Comparison of ENCODE assay signal across 20 cellular contexts in the genomic region with DNA sequence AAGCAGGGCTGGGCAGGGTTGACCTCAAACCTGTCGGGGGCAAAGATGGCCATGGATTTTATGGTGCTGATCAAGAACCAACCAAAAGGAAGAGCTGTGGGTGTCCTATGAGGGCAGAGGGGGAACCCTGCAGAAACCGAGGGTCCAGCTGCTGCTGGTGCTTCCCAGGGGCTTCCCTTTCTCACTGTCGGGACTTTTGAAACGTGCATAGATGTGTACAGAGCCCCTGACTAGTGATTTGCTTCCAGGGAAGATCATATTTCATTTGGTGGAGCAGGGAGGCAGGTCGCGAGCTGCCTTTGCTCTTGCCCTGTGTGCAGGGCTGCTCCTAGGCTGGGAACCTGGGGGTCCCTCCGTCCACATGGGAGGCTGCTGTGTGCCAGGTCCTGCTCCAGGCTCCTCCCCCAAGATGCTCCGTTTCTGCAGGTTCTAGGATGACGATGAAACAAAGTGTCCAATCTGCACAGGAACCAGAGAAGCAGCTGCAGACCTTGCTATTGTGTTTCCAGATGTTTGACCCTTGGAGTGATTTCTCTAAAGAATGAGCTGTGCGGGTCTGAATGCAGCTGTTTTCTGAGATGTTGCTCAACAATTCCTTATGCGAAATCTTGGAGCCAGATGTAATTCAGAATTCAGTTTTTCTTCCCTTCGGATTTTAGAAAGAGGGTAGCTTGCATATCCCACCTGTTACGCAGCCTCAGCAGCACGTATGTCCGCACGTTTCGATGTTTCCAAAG. TPM values are rescaled to one million over a fixed set of nuclear protein-coding genes. Genes with fewer than 3 reads are reported as not detected.
A peak's percentile ranks its signal among the peaks of the same experiment; 100 is the strongest.
DNase-seq lines count a peak whose midpoint lies in the region; ATAC-seq, FAIRE-seq and TF ChIP-seq lines count a peak whose summit lies in the region.
"Had no signal": no experiment of that assay in that cellular context is flagged by ENCODE, and none has a peak within 500 bp of the region (broad histone marks: within the 10 kb centered on the region; RNA-seq: fewer than 3 reads in every experiment).

No MANE protein-coding gene starts in this region.

- no peaks in the 10 kb centered on the region for H3K27me3 ChIP-seq in upper lobe of left lung

- no peak for TF ChIP-seq EP300 in upper lobe of left lung (IDR thresholded peaks at IDR 0.05)

- H3K36me3 ChIP-seq in upper lobe of left lung, result no peaks in the 10 kb centered on the region
- H3K36me3 ChIP-seq: neutrophil had no signal

- WGBS in upper lobe of left lung, 2 donors, result 69 to 70% methylated on average over 14 to 17 of the region's 17 CpGs

- TF ChIP-seq CTCF in upper lobe of left lung (IDR thresholded peaks at IDR 0.05), result no peak

- no peak for TF ChIP-seq POLR2A in upper lobe of left lung (IDR thresholded peaks at IDR 0.05)

- H3K4me3 ChIP-seq in upper lobe of left lung, result no peak overlapping the region

- peak; percentile 19 for DNase-seq in NCI-H748 (lab: John Stamatoyannopoulos, UW; ENCODE audit: unreplicated experiment)
- DNase-seq in NCI-H748 treated with DMSO at 0.1 percent for 48 hours (lab: John Stamatoyannopoulos, UW), result no peak
- peak; percentile 71 for DNase-seq in left kidney (ENCODE audit: low read depth, low spot score)
- DNase-seq in upper lobe of left lung, result peak in 1 of 2 donors; percentile 17
- no peak for DNase-seq in GF-D8 (lab: John Stamatoyannopoulos, UW)
- no peak for DNase-seq in SIG-M5 (lab: John Stamatoyannopoulos, UW)
- no peak for DNase-seq in NK-92 treated with Interleukin-12 subunit alpha and Interleukin-12 subunit beta, amount 100 ng/mL, for 24 hours (lab: John Stamatoyannopoulos, UW)
- DNase-seq: 8988T; activated CD4-positive, alpha-beta memory T cell treated with anti-CD3 and anti-CD28 coated beads for 36 hours; activated T-cell treated with anti-CD3 and anti-CD28 coated beads, Interleukin-2, amount 50 U/mL, for 48 hours; caudate nucleus; DMS79; NCI-H2081; NCI-H774; stimulated activated CD4-positive, alpha-beta T cell treated with anti-CD3 and anti-CD28 coated beads, Interleukin-4, amount 100 ng/mL, for 1 hour; stimulated activated CD8-positive, alpha-beta memory T cell treated with anti-CD3 and anti-CD28 coated beads, Interleukin-4, amount 100 ng/mL, for 48 hours had no signal

- ATAC-seq in upper lobe of left lung (ENCODE audit: low FRiP score in 2 of 2), result peak; percentile 20 to 27

- FAIRE-seq in endometrium (lab: Jason Lieb, UNC), result peak; percentile 35
- FAIRE-seq: islet of Langerhans had no signal

- H3K27ac ChIP-seq in upper lobe of left lung, result peak overlapping the region in 1 of 4 donors; percentile 48
- H3K27ac ChIP-seq: C4-2B, neutrophil had no signal

- no peaks in the 10 kb centered on the region for H3K9me3 ChIP-seq in upper lobe of left lung
- H3K9me3 ChIP-seq: neutrophil had no signal

- peaks cover 0 to 14% (median 4%) of the 10 kb centered on the region in 4 donors for H3K4me1 ChIP-seq in upper lobe of left lung

RNA-seq across cellular contexts. Expression of a gene that starts 9.4 kb away (rescaled TPM):
- total RNA-seq in upper lobe of left lung, result 10 to 100 TPM; 28.6 to 81.7 (median 44.8) TPM

Comparison
In these comparisons a context has a peak if more than half of its experiments do, and no peak if none do; other contexts are left out.
1. DNase-seq: peak in NCI-H748 (single experiment) and left kidney (single experiment); none in NCI-H748 treated with DMSO at 0.1 percent for 48 hours (single experiment), GF-D8 (single experiment), SIG-M5 (single experiment) and NK-92 treated with Interleukin-12 subunit alpha and Interleukin-12 subunit beta, amount 100 ng/mL, for 24 hours (single experiment).